In the genomic region with DNA sequence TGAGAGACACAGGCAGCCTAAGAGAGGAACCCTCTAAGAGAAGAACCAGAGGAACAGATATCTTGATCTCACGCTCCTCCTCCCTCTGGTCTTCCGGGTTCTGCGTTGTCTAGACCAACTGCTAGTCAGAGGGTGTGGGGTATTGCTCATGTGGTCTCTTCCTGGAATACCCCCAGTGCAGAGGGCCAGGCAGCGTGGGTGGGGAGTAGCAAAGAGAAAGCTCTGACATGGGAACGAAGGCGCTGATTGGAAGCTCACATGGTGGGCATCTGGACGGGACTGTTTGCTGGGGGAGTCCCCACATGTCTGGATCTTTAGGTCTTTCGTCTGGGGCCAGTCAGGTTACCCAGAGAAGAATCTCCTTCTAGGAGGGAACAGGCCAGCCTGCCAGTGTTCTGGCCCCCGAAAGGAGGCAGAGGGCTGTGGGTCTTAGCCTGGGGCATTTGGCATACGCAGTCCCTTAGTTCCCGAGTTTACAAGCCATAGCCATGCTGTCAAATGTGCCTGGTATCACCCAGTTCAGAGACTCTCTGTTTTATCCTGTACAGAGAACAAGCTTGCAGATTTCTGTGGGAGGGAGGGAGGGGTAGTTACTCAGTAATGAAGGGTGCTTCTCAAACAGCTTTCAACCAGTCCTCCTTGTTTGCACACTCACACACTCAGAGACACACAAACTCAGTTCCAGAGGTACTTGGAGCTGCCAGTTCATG, we compare ENCODE assay signal across 1 cellular context.
TF ChIP-seq lines count a peak whose summit lies in the region.

No MANE protein-coding gene starts in this region.

TF ChIP-seq in WTC11, 78 proteins besides CTCF, POLR2A, EP300 and RAD21 (continued from another document):
- TF ChIP-seq ZNF512 (CRISPR knock-in tag; IDR thresholded peaks at IDR 0.05; ENCODE audit: borderline replicate concordance) = no peak
- no peak for TF ChIP-seq ELF4 (CRISPR knock-in tag; IDR thresholded peaks at IDR 0.05; ENCODE audit: low read depth)
- TF ChIP-seq GTF2I (CRISPR knock-in tag; conservative IDR thresholded peaks at IDR 0.05) = no peak
- no peak for TF ChIP-seq ZNF423 (CRISPR knock-in tag; IDR thresholded peaks at IDR 0.05)
- TF ChIP-seq TP53 (CRISPR knock-in tag; IDR thresholded peaks at IDR 0.05) = no peak
- no peak for TF ChIP-seq TCF7 (CRISPR knock-in tag; IDR thresholded peaks at IDR 0.05; ENCODE audit: low read depth)
- TF ChIP-seq PREB (CRISPR knock-in tag; IDR thresholded peaks at IDR 0.05; ENCODE audit: borderline replicate concordance) = no peak
- no peak for TF ChIP-seq ZNF263 (CRISPR knock-in tag; IDR thresholded peaks at IDR 0.05; ENCODE audit: low read depth)
- no peak for TF ChIP-seq NFE2L1 (CRISPR knock-in tag; IDR thresholded peaks at IDR 0.05)
